1 cellular context compared by ENCODE assay signal in the genomic region with DNA sequence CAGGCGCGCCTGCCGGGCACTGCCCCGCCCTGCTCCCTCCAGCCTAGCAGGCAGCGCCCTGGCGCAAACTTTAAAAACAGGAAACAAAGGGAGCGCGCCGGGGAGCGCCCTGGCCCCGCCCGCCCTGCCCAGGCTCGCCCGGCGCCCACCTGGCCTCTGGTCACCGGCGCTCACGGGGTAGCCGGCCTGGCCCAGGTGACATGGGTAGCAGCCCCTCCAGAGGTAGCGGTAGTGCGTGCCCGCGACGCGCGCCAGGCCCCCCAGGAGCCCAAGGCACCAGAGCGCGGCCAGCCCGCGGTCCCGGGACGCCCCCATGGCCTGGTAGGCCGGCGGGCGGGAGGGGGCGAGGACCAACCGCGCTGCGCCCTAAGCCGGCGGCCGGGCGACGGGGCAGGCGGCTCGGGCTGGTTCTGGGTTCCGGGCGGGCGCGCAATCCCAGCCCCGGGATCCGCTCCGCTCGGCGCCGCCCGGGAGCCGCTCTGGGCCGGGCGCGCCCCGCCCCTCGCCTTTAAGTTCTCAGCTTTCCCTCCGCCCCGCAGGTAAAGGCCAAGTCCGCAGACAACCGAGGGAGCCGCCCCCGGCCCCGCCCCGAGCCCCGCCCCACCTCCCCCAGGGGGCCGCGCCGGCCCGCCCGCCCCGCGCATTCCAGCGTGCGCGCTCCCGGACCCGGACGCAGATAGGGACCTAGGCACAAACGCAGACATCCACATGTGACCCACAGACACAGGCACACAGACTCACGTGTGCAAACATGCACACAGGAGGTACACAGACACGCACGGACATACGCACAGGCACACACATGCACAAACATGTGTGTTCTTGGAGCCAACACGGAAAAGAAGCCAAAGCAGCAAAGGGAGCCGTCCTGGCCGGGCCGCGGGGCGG.
TF ChIP-seq lines count a peak whose summit lies in the region.

No MANE protein-coding gene starts in this region.

TF ChIP-seq in H1, 55 proteins besides CTCF, POLR2A, EP300 and RAD21 (continued from another document):
- TF ChIP-seq, protein P1, sequence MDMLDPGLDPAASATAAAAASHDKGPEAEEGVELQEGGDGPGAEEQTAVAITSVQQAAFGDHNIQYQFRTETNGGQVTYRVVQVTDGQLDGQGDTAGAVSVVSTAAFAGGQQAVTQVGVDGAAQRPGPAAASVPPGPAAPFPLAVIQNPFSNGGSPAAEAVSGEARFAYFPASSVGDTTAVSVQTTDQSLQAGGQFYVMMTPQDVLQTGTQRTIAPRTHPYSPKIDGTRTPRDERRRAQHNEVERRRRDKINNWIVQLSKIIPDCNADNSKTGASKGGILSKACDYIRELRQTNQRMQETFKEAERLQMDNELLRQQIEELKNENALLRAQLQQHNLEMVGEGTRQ (IDR thresholded peaks at IDR 0.05; ENCODE audit: low read length) = 0 out of 2 replicates have a peak, but pooled peaks have one; percentile 35
- no peak for TF ChIP-seq TCF12 (IDR thresholded peaks at IDR 0.05; ENCODE audit: low read depth, low read length)
- no peak for TF ChIP-seq SP2 (IDR thresholded peaks at IDR 0.05; ENCODE audit: low read length)
- TF ChIP-seq TAF1 (IDR thresholded peaks at IDR 0.05; ENCODE audit: low read depth, low read length) = peak; percentile 65
- no peak for TF ChIP-seq SP1 (IDR thresholded peaks at IDR 0.05; ENCODE audit: low read depth, low read length)
- TF ChIP-seq CREB1 (IDR thresholded peaks at IDR 0.05) = peak; percentile 16; the same call in 1 of the 2 replicates
- no peak for TF ChIP-seq CHD1 (IDR thresholded peaks at IDR 0.05; ENCODE audit: low read depth, low read length)
- no peak for TF ChIP-seq HDAC2 (IDR thresholded peaks at IDR 0.05; ENCODE audit: borderline replicate concordance in 1 of 2, low read depth in 2 of 2, low read length in 2 of 2)
- TF ChIP-seq EGR1 (IDR thresholded peaks at IDR 0.05; ENCODE audit: borderline replicate concordance, low read depth, low read length) = no peak
- no peak for TF ChIP-seq SIX5 (IDR thresholded peaks at IDR 0.05; ENCODE audit: low read depth, low read length)
- TF ChIP-seq, protein P2, sequence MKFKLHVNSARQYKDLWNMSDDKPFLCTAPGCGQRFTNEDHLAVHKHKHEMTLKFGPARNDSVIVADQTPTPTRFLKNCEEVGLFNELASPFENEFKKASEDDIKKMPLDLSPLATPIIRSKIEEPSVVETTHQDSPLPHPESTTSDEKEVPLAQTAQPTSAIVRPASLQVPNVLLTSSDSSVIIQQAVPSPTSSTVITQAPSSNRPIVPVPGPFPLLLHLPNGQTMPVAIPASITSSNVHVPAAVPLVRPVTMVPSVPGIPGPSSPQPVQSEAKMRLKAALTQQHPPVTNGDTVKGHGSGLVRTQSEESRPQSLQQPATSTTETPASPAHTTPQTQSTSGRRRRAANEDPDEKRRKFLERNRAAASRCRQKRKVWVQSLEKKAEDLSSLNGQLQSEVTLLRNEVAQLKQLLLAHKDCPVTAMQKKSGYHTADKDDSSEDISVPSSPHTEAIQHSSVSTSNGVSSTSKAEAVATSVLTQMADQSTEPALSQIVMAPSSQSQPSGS (IDR thresholded peaks at IDR 0.05; ENCODE audit: low read length) = no peak
- no peak for TF ChIP-seq SP4 (IDR thresholded peaks at IDR 0.05; ENCODE audit: low read length)
- peak; percentile 41 for TF ChIP-seq KDM4A (IDR thresholded peaks at IDR 0.05; ENCODE audit: low read depth, low read length, severe bottlenecking)
- 0 out of 2 replicates have a peak, but pooled peaks have one; percentile 43 for TF ChIP-seq PHF8 (conservative IDR thresholded peaks at IDR 0.05; ENCODE audit: low read depth, low read length)
- 0 out of 2 replicates have a peak, but pooled peaks have one; percentile 43 for TF ChIP-seq POLR2AphosphoS5 (IDR thresholded peaks at IDR 0.05; ENCODE audit: low read depth, low read length)
- TF ChIP-seq, protein P3, sequence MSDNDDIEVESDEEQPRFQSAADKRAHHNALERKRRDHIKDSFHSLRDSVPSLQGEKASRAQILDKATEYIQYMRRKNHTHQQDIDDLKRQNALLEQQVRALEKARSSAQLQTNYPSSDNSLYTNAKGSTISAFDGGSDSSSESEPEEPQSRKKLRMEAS (IDR thresholded peaks at IDR 0.05) = peak; percentile 57
- no peak for TF ChIP-seq SIRT6 (IDR thresholded peaks at IDR 0.05; ENCODE audit: low read length)
- TF ChIP-seq KDM5A (IDR thresholded peaks at IDR 0.05; ENCODE audit: low read length) = no peak
- peak; percentile 97 for TF ChIP-seq TEAD4 (IDR thresholded peaks at IDR 0.05; ENCODE audit: low read depth, low read length)
- no peak for TF ChIP-seq NANOG (IDR thresholded peaks at IDR 0.05; ENCODE audit: insufficient read depth, low read depth, low read length, poor library complexity, severe bottlenecking)
- TF ChIP-seq EZH2 (IDR thresholded peaks at IDR 0.05; ENCODE audit: low read depth, low read length, severe bottlenecking) = no peak
